In genomic region chr17:48537316-48537715, GRCh38 we compare ENCODE assay signal across 31 cellular contexts. TPM values are rescaled to one million over a fixed set of nuclear protein-coding genes. Genes with fewer than 3 reads are reported as not detected.
"Had no signal": no experiment of that assay in that cellular context is flagged by ENCODE, and none has a peak within 500 bp of the region (broad histone marks: within the 10 kb centered on the region; RNA-seq: fewer than 3 reads in every experiment).

No MANE protein-coding gene starts in this region.

- H3K27me3 ChIP-seq: adrenal gland, ascending aorta, sigmoid colon had no signal

- H3K36me3 ChIP-seq: adrenal gland, ascending aorta, breast epithelium, gastrocnemius medialis, sigmoid colon, thyroid gland had no signal

- FAIRE-seq: colon, islet of Langerhans had no signal

- H3K9me3 ChIP-seq: adrenal gland, ascending aorta, breast epithelium, gastrocnemius medialis, sigmoid colon, thyroid gland had no signal

- H3K9me3 Mint-ChIP-seq: activated T-cell treated with anti-CD3 and anti-CD28 coated beads, Interleukin-2, amount 50 U/mL, for 24 hours; activated T-helper 2 cell treated with anti-CD3 and anti-CD28 coated beads, Interferon-gamma antibody, Interleukin-2, Interleukin-4, amounts not matched to agents 10 μg/mL and 5 μg/mL and 100 μg/mL, durations not matched to agents 14 hours and 24 hours and 36 hours; central memory CD8-positive, alpha-beta T cell; naive thymus-derived CD8-positive, alpha-beta T cell; WTC11 had no signal

- H3K4me3 ChIP-seq: adrenal gland, ascending aorta, breast epithelium, gastrocnemius medialis, sigmoid colon, thyroid gland had no signal

- H3K4me3 Mint-ChIP-seq: activated naive CD8-positive, alpha-beta T cell; activated T-cell treated with anti-CD3 and anti-CD28 coated beads, Interleukin-2, amount 50 U/mL, for 24 hours; central memory CD8-positive, alpha-beta T cell; naive thymus-derived CD8-positive, alpha-beta T cell; WTC11 had no signal

- H3K36me3 Mint-ChIP-seq: activated naive CD8-positive, alpha-beta T cell; WTC11 had no signal

- H3K27ac ChIP-seq: adrenal gland, ascending aorta, breast epithelium, gastrocnemius medialis, thyroid gland had no signal

- H3K27ac Mint-ChIP-seq: activated naive CD8-positive, alpha-beta T cell; activated T-cell treated with anti-CD3 and anti-CD28 coated beads, Interleukin-2, amount 50 U/mL, for 24 hours; activated T-helper 2 cell treated with anti-CD3 and anti-CD28 coated beads, Interferon-gamma antibody, Interleukin-2, Interleukin-4, amounts not matched to agents 10 μg/mL and 5 μg/mL and 100 μg/mL, durations not matched to agents 14 hours and 24 hours and 36 hours; WTC11 had no signal

- DNase-seq: activated CD8-positive, alpha-beta memory T cell treated with anti-CD3 and anti-CD28 coated beads for 24 hours; activated CD8-positive, alpha-beta memory T cell treated with anti-CD3 and anti-CD28 coated beads, Interleukin-2, amount 50 U/mL, for 4 hours; activated naive CD4-positive, alpha-beta T cell; activated T-cell treated with anti-CD3 and anti-CD28 coated beads, Interleukin-2, amount 50 U/mL, for 24 hours; adrenal gland; effector memory CD4-positive, alpha-beta T cell; gastrocnemius medialis; left cardiac atrium; naive thymus-derived CD8-positive, alpha-beta T cell; sigmoid colon; stimulated activated CD4-positive, alpha-beta T cell treated with anti-CD3 and anti-CD28 coated beads, Interleukin-4, amount 100 ng/mL, for 4 hours; stimulated activated naive CD8-positive, alpha-beta T cell treated with anti-CD3 and anti-CD28 coated beads, Interleukin-15, Interleukin-2, amounts not matched to agents 100 U/mL and 50 U/mL, for 24 hours; thyroid gland had no signal

- H3K4me1 ChIP-seq: breast epithelium, thyroid gland had no signal

- ATAC-seq: esophagus mucosa; gastrocnemius medialis; left cardiac atrium; naive thymus-derived CD8-positive, alpha-beta T cell; stimulated activated naive CD8-positive, alpha-beta T cell treated with anti-CD3 and anti-CD28 coated beads, Interleukin-15, Interleukin-2, amounts not matched to agents 100 U/mL and 50 U/mL, for 24 hours; WTC11 had no signal

- H3K27me3 Mint-ChIP-seq: activated naive CD8-positive, alpha-beta T cell had no signal

RNA-seq across cellular contexts. Expression of gene HOXB1, which starts 6.5 kb away (rescaled TPM):
- total RNA-seq: activated T-helper 2 cell treated with anti-CD3 and anti-CD28 coated beads, Interferon-gamma antibody, Interleukin-2, Interleukin-4, amounts not matched to agents 10 μg/mL and 5 μg/mL and 100 μg/mL, durations not matched to agents 14 hours and 24 hours and 36 hours; adrenal gland; ascending aorta; breast epithelium; dermis microvascular lymphatic vessel endothelial cell; gastrocnemius medialis; left cardiac atrium; liver; mucosa of gallbladder; naive thymus-derived CD8-positive, alpha-beta T cell; osteoblast; posterior vena cava; renal cortical epithelial cell; subcutaneous adipose tissue; T-helper 1 cell treated with Interleukin-12 subunit alpha and Interleukin-12 subunit beta and Interleukin-4 antibody, amounts not matched to agents 30 ng/mL and 1 ng/mL, for 36 hours; thyroid gland; urinary bladder had no signal
- polyA plus RNA-seq: adrenal gland; liver; naive thymus-derived CD8-positive, alpha-beta T cell; urinary bladder had no signal

RNA-seq across cellular contexts. Expression of gene HOXB5, which starts 56.3 kb away (rescaled TPM):
- total RNA-seq: activated T-helper 2 cell treated with anti-CD3 and anti-CD28 coated beads, Interferon-gamma antibody, Interleukin-2, Interleukin-4, amounts not matched to agents 10 μg/mL and 5 μg/mL and 100 μg/mL, durations not matched to agents 14 hours and 24 hours and 36 hours; gastrocnemius medialis; naive thymus-derived CD8-positive, alpha-beta T cell; osteoblast; WTC11 had no signal
- polyA plus RNA-seq: naive thymus-derived CD8-positive, alpha-beta T cell had no signal
